In genomic region chr21:45528981-45529784, GRCh38 we compare ENCODE assay signal across 2 cellular contexts.
TF ChIP-seq lines count a peak whose summit lies in the region.

No MANE protein-coding gene starts in this region.

TF ChIP-seq in IMR-90, 13 proteins besides CTCF, POLR2A, EP300 and RAD21:
- TF ChIP-seq RFX5 (IDR thresholded peaks at IDR 0.05; ENCODE audit: low read depth, low read length) (no peak), SMC3 (IDR thresholded peaks at IDR 0.05; ENCODE audit: low read depth, low read length) (no peak), NFE2L2 (IDR thresholded peaks at IDR 0.05; ENCODE audit: low read depth, low read length) (no peak)

TF ChIP-seq in H1, 55 proteins besides CTCF, POLR2A, EP300 and RAD21:
- no peak for TF ChIP-seq CHD2 (IDR thresholded peaks at IDR 0.05; ENCODE audit: low read length)
- TF ChIP-seq JUN (IDR thresholded peaks at IDR 0.05; ENCODE audit: low read depth, low read length): no peak
- TF ChIP-seq TEAD4 (IDR thresholded peaks at IDR 0.05; ENCODE audit: low read depth, low read length): no peak
- TF ChIP-seq RBBP5 (IDR thresholded peaks at IDR 0.05; ENCODE audit: borderline replicate concordance, low read depth, low read length): no peak
